Comparison of ENCODE assay signal across 8 cellular contexts in genomic region chr12:132955094-132955932, GRCh38. TPM values are rescaled to one million over a fixed set of nuclear protein-coding genes. Genes with fewer than 3 reads are reported as not detected.
DNase-seq lines count a peak whose midpoint lies in the region; ATAC-seq and TF ChIP-seq lines count a peak whose summit lies in the region.

No MANE protein-coding gene starts in this region.

- H3K79me2 ChIP-seq in OCI-LY3 (ENCODE audit: low read length) (peaks cover 57% of the 10 kb centered on the region), smooth muscle cell (ENCODE audit: low read depth) (peaks cover 59% of the 10 kb centered on the region)

- H3K4me2 ChIP-seq in OCI-LY3 (ENCODE audit: low read length) (peak overlapping the region; percentile 94), smooth muscle cell (peak overlapping the region; percentile 98)

- H4K20me1 ChIP-seq in OCI-LY3 (ENCODE audit: insufficient read depth, low read length) (no peaks in the 10 kb centered on the region), smooth muscle cell (ENCODE audit: low read depth) (no peaks in the 10 kb centered on the region)

- H3K27ac ChIP-seq in OCI-LY3 (ENCODE audit: low read length) (peak overlapping the region; percentile 33), smooth muscle cell (ENCODE audit: low read depth) (peak overlapping the region; percentile 88)

- ATAC-seq in GM18498 (IDR thresholded peaks at IDR 0.05; ENCODE audit: unreplicated experiment) (peak; percentile 23), HG03097 (IDR thresholded peaks at IDR 0.05; ENCODE audit: low FRiP score, unreplicated experiment) (peak; percentile 17)

- H2AFZ ChIP-seq in OCI-LY3 (ENCODE audit: low read depth, low read length): no peak overlapping the region
- H2AFZ ChIP-seq in smooth muscle cell (ENCODE audit: low read depth): peak overlapping the region; percentile 96

- no peak for DNase-seq in BJ (ENCODE audit: low read depth)
- DNase-seq in cerebellar cortex (ENCODE audit: low spot score): peak; percentile 36
- no peak for DNase-seq in kidney epithelial cell (ENCODE audit: low read depth)
- DNase-seq in smooth muscle cell (lab: John Stamatoyannopoulos, UW; ENCODE audit: unreplicated experiment): no peak
- DNase-seq in stimulated activated naive CD4-positive, alpha-beta T cell treated with Interleukin-2 at 50 U/mL for 16 hours (lab: John Stamatoyannopoulos, UW): no peak

- H3K9ac ChIP-seq in OCI-LY3 (ENCODE audit: low read length): peak overlapping the region; percentile 68
- peak overlapping the region; percentile 96 for H3K9ac ChIP-seq in smooth muscle cell (ENCODE audit: low read depth)

- POLR2A ChIA-PET in BJ (lab: Charles Lee): interaction anchor here (1.0 kb wide), 1 partner anchor 82 kb away, joined by 4 read pairs; the partner anchor contains the start of gene ZNF84

- H3K4me3 ChIP-seq in BJ (ENCODE audit: low read depth, low read length) (peak overlapping the region; percentile 75), OCI-LY3 (ENCODE audit: low read length) (peak overlapping the region; percentile 100), kidney epithelial cell (ENCODE audit: low read depth, low read length) (peak overlapping the region; percentile 64), smooth muscle cell (peak overlapping the region; percentile 100)

- H3K4me1 ChIP-seq in OCI-LY3 (ENCODE audit: low read length) (peaks cover 10% of the 10 kb centered on the region), smooth muscle cell (ENCODE audit: low read depth) (peaks cover 8% of the 10 kb centered on the region)

- CTCF ChIA-PET in BJ (lab: Yijun Ruan, JAX): no interaction called here

- no peaks in the 10 kb centered on the region for H3K27me3 ChIP-seq in BJ (ENCODE audit: control insufficient read depth, insufficient read depth, low read length)
- no peaks in the 10 kb centered on the region for H3K27me3 ChIP-seq in OCI-LY3 (ENCODE audit: low read depth, low read length)
- no peaks in the 10 kb centered on the region for H3K27me3 ChIP-seq in kidney epithelial cell (ENCODE audit: control insufficient read depth, insufficient read depth, low read length)
- H3K27me3 ChIP-seq in smooth muscle cell (ENCODE audit: low read depth): no peaks in the 10 kb centered on the region

- TF ChIP-seq CTCF in BJ (IDR thresholded peaks at IDR 0.05; ENCODE audit: insufficient read depth, low read depth, low read length): 0 out of 2 replicates have a peak, but pooled peaks have one; percentile 10
- no peak for TF ChIP-seq CTCF in OCI-LY3 (IDR thresholded peaks at IDR 0.05; ENCODE audit: low read depth, low read length)
- TF ChIP-seq CTCF in kidney epithelial cell (IDR thresholded peaks at IDR 0.05; ENCODE audit: insufficient read depth, low read length, poor library complexity, severe bottlenecking): no peak
- no peak for TF ChIP-seq CTCF in smooth muscle cell (IDR thresholded peaks at IDR 0.05; ENCODE audit: borderline replicate concordance, insufficient read depth, poor library complexity, severe bottlenecking)

- WGBS in smooth muscle cell (ENCODE audit: low lambda C conversion rate): 40% methylated on average over 26 of the region's 32 CpGs

- H3K36me3 ChIP-seq in BJ (ENCODE audit: control insufficient read depth, insufficient read depth, low read length) (no peaks in the 10 kb centered on the region; the same call in 1 of the 2 replicates), OCI-LY3 (replicated peaks; ENCODE audit: low read depth, low read length) (peaks cover 18% of the 10 kb centered on the region), kidney epithelial cell (ENCODE audit: control insufficient read depth, insufficient read depth, low read length) (no peaks in the 10 kb centered on the region), smooth muscle cell (ENCODE audit: low read depth) (peaks cover 3% of the 10 kb centered on the region)

- H3F3A ChIP-seq in smooth muscle cell (ENCODE audit: low read depth): no peaks in the 10 kb centered on the region

- H3K9me3 ChIP-seq in OCI-LY3 (ENCODE audit: insufficient read depth, low read length): peaks cover 10% of the 10 kb centered on the region; the same call in 1 of the 2 replicates
- no peaks in the 10 kb centered on the region for H3K9me3 ChIP-seq in smooth muscle cell (replicated peaks; ENCODE audit: low read depth)

RNA-seq across cellular contexts. Expression of gene ZNF605, which starts 0.8 kb away (rescaled TPM):
- polyA plus RNA-seq in BJ (2011; rRNA removed) (4.7 and 8.7 TPM in 2 replicates), smooth muscle cell (4.1 and 6.3 TPM in 2 replicates)
- 2.6 and 4.6 TPM in 2 replicates for polyA minus RNA-seq in BJ (2011; rRNA and poly(A)+ RNA removed)
- total RNA-seq in kidney epithelial cell (6.6 and 14.4 TPM in 2 replicates), smooth muscle cell (9.7 and 13.9 TPM in 2 replicates)

RNA-seq across cellular contexts. Expression of gene ZNF26, which starts 30.9 kb away (rescaled TPM):
- polyA plus RNA-seq in BJ (2011; rRNA removed) (3.9 and 4.6 TPM in 2 replicates), smooth muscle cell (5.6 and 6.1 TPM in 2 replicates)
- polyA minus RNA-seq in BJ (2011; rRNA and poly(A)+ RNA removed): 3.5 and 4.5 TPM in 2 replicates
- total RNA-seq in kidney epithelial cell (11.3 and 12.0 TPM in 2 replicates), smooth muscle cell (7.7 and 8.8 TPM in 2 replicates)
